In genomic region chr6:111478064-111478476, GRCh38 we compare ENCODE assay signal across 10 cellular contexts. TPM values are rescaled to one million over a fixed set of nuclear protein-coding genes. Genes with fewer than 3 reads are reported as not detected.
DNase-seq lines count a peak whose midpoint lies in the region; ATAC-seq and TF ChIP-seq lines count a peak whose summit lies in the region.
"Had no signal": no experiment of that assay in that cellular context is flagged by ENCODE, and none has a peak within 500 bp of the region (broad histone marks: within the 10 kb centered on the region; RNA-seq: fewer than 3 reads in every experiment).

No MANE protein-coding gene starts in this region.

- no peak for ATAC-seq in left lung

- H3K4me3 ChIP-seq in left lung, result no peak overlapping the region

- no peaks in the 10 kb centered on the region for H3K36me3 ChIP-seq in left lung
- H3K36me3 ChIP-seq: WERI-Rb-1 had no signal

- TF ChIP-seq CTCF in left lung (IDR thresholded peaks at IDR 0.05), result no peak

- no peaks in the 10 kb centered on the region for H3K9me3 ChIP-seq in left lung

- no peaks in the 10 kb centered on the region for H3K27me3 ChIP-seq in left lung

- H3K27ac ChIP-seq in left lung, result peak overlapping the region; percentile 1 to 49

- H3K4me1 ChIP-seq in left lung, result peaks cover 19 to 49% of the 10 kb centered on the region in 2 donors

- peak; percentile 39 for DNase-seq in CD1c-positive myeloid dendritic cell (ENCODE audit: extremely low spot score)
- peak; percentile 37 for DNase-seq in LoVo (ENCODE audit: low spot score)
- peak; percentile 38 for DNase-seq in amniotic epithelial cell (ENCODE audit: low read depth)
- DNase-seq in left lung, result no peak
- DNase-seq in NCI-H1436 (lab: John Stamatoyannopoulos, UW), result no peak
- DNase-seq in activated naive CD4-positive, alpha-beta T cell treated with anti-CD3 and anti-CD28 coated beads, Interleukin-2, amount 50 U/mL, for 16 hours, result no peak
- DNase-seq in stimulated activated naive CD4-positive, alpha-beta T cell treated with Interleukin-2 at 50 U/mL for 16 hours (lab: John Stamatoyannopoulos, UW), result no peak
- DNase-seq in SW480 (ENCODE audit: low spot score), result no peak
- DNase-seq: activated naive CD4-positive, alpha-beta T cell; WERI-Rb-1 had no signal

- intact Hi-C loops in left lung (cut with DNase I), result loop anchor here in 1 of 2 donors (10.0 kb wide), 2 partner anchors 113 to 223 kb away; a partner anchor contains a TSS

RNA-seq across cellular contexts. Expression of gene REV3L, which starts 4.9 kb away (rescaled TPM):
- 10 to 100 TPM; 29.3 to 35.4 TPM for total RNA-seq in left lung

Comparison
In these comparisons a context has a peak if more than half of its experiments do, and no peak if none do; other contexts are left out.
1. DNase-seq: peak in CD1c-positive myeloid dendritic cell (single experiment), LoVo (single experiment) and amniotic epithelial cell (single experiment); none in left lung (0 of 2), NCI-H1436 (single experiment), activated naive CD4-positive, alpha-beta T cell treated with anti-CD3 and anti-CD28 coated beads, Interleukin-2, amount 50 U/mL, for 16 hours (single experiment), stimulated activated naive CD4-positive, alpha-beta T cell treated with Interleukin-2 at 50 U/mL for 16 hours (single experiment) and SW480 (single experiment).